Comparison of ENCODE assay signal across 9 cellular contexts in genomic region chr5:112366987-112367386, GRCh38. TPM values are rescaled to one million over a fixed set of nuclear protein-coding genes. Genes with fewer than 3 reads are reported as not detected.
DNase-seq lines count a peak whose midpoint lies in the region; ATAC-seq and TF ChIP-seq lines count a peak whose summit lies in the region.
"Had no signal": no experiment of that assay in that cellular context is flagged by ENCODE, and none has a peak within 500 bp of the region (broad histone marks: within the 10 kb centered on the region; RNA-seq: fewer than 3 reads in every experiment).

No MANE protein-coding gene starts in this region.

- no peaks in the 10 kb centered on the region for H3K9me3 Mint-ChIP-seq in endothelial cell (ENCODE audit: unreplicated experiment)

- no peak overlapping the region for H3K27ac ChIP-seq in C4-2B

- no peak overlapping the region for H3K4me3 Mint-ChIP-seq in endothelial cell (ENCODE audit: unreplicated experiment)

- TF ChIP-seq CTCF in C4-2B (conservative IDR thresholded peaks at IDR 0.05) = peak; percentile 79
- TF ChIP-seq CTCF in GM20000 (IDR thresholded peaks at IDR 0.05; ENCODE audit: extremely low read depth, missing control alignments) = no peak
- no peak for TF ChIP-seq CTCF in endothelial cell (IDR thresholded peaks at IDR 0.05; ENCODE audit: unreplicated experiment)

- H3K27me3 Mint-ChIP-seq in endothelial cell (ENCODE audit: unreplicated experiment) = no peaks in the 10 kb centered on the region

- DNase-seq in GM20000 (ENCODE audit: low spot score) = peak; percentile 22
- peak; percentile 1 for DNase-seq in RPMI7951 (ENCODE audit: low read depth)
- DNase-seq in iPS-NIHi7 (ENCODE audit: extremely low spot score) = peak; percentile 76
- DNase-seq in endothelial cell (ENCODE audit: low spot score) = no peak
- DNase-seq in NCI-H187 treated with DMSO at 0.1 percent for 48 hours (lab: John Stamatoyannopoulos, UW) = no peak
- DNase-seq in activated CD4-positive, CD25-positive, alpha-beta regulatory T cell treated with anti-CD3 and anti-CD28 coated beads, Interleukin-2, amount 50 U/mL, for 72 hours = no peak
- DNase-seq: NCI-H1417 treated with DMSO at 0.1 percent for 48 hours had no signal

- no peaks in the 10 kb centered on the region for H3K36me3 Mint-ChIP-seq in endothelial cell (ENCODE audit: low read depth, unreplicated experiment)

- ATAC-seq in HG02588 (IDR thresholded peaks at IDR 0.05; ENCODE audit: unreplicated experiment) = no peak

- no peak overlapping the region for H3K27ac Mint-ChIP-seq in endothelial cell (ENCODE audit: unreplicated experiment)

- no peaks in the 10 kb centered on the region for H3K4me1 Mint-ChIP-seq in endothelial cell (ENCODE audit: unreplicated experiment)

RNA-seq across cellular contexts. Expression of gene EPB41L4A, which starts 52.1 kb away (rescaled TPM):
- total RNA-seq in RPMI7951 (2014; rRNA removed; shearing (Covaris generic)) = under 0.01 and 0.12 TPM in 2 replicates
- 50.6 TPM for total RNA-seq in endothelial cell (ENCODE audit: unreplicated experiment)

Comparison
In these comparisons a context has a peak if more than half of its experiments do, and no peak if none do; other contexts are left out.
1. DNase-seq: peak in GM20000 (single experiment), RPMI7951 (single experiment) and iPS-NIHi7 (single experiment); none in endothelial cell (single experiment), NCI-H187 treated with DMSO at 0.1 percent for 48 hours (single experiment) and activated CD4-positive, CD25-positive, alpha-beta regulatory T cell treated with anti-CD3 and anti-CD28 coated beads, Interleukin-2, amount 50 U/mL, for 72 hours (single experiment).
2. RNA of gene EPB41L4A, which starts 52.1 kb away (total RNA-seq): 50.6 TPM in endothelial cell (single experiment); under 0.01 to 0.12 TPM in RPMI7951; every median in the first group is over 10 times any median in the second.